ENCODE assay signal across 8 cellular contexts in the genomic region with DNA sequence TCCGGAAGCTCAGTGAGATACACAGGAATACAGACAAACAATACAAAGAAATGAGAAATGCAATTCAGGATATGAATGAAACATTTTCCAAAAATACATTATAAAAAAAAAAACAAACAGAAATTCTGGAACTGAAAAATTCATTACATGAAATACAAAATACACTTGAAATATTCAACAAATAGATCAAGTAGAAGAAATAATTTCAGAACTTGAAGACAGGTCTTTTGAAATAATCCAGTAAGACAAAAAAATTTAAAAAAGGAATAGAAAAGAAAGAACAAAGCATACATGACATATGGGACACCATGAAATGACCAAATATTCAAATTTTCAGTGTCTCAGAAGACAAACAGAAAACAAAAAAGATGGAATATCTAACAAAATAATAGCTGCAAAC.
"Had no signal": no experiment of that assay in that cellular context is flagged by ENCODE, and none has a peak within 500 bp of the region (broad histone marks: within the 10 kb centered on the region; RNA-seq: fewer than 3 reads in every experiment).

No MANE protein-coding gene starts in this region.

- FAIRE-seq: H1, H54, HepG2 had no signal

- H3K27ac ChIP-seq: HL-60 had no signal

- DNase-seq: H9, HCEC 1CT, HFFc6 had no signal

- H3K4me3 ChIP-seq: GM23338 had no signal

- ATAC-seq: GM23338, HepG2 had no signal

- H2AFZ ChIP-seq: GM23338 had no signal

- H3K4me2 ChIP-seq: GM23338 had no signal
